Comparison of ENCODE assay signal across 1 cellular context in the genomic region with DNA sequence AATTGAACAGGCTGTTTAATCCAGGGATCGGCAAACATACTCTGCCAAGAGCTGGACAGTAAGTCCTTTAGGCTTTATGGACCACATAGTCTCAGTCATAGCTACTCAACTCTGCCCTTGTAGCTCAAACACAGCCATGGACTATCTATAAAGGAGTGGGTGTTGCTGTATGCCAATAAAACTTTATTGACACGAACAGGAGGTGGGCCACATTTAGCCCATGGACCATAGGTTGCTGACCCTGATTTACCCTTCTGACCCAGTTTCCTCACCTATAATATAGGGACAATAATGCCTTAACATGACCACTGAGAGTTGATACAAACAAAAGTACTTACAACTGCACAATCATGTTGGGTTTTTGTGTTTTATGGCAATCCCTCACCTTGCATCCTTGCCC.
TF ChIP-seq lines count a peak whose summit lies in the region.

No MANE protein-coding gene starts in this region.

TF ChIP-seq in HepG2, 621 proteins besides CTCF, POLR2A, EP300 and RAD21 (continued from another document):
- TF ChIP-seq, protein P1, sequence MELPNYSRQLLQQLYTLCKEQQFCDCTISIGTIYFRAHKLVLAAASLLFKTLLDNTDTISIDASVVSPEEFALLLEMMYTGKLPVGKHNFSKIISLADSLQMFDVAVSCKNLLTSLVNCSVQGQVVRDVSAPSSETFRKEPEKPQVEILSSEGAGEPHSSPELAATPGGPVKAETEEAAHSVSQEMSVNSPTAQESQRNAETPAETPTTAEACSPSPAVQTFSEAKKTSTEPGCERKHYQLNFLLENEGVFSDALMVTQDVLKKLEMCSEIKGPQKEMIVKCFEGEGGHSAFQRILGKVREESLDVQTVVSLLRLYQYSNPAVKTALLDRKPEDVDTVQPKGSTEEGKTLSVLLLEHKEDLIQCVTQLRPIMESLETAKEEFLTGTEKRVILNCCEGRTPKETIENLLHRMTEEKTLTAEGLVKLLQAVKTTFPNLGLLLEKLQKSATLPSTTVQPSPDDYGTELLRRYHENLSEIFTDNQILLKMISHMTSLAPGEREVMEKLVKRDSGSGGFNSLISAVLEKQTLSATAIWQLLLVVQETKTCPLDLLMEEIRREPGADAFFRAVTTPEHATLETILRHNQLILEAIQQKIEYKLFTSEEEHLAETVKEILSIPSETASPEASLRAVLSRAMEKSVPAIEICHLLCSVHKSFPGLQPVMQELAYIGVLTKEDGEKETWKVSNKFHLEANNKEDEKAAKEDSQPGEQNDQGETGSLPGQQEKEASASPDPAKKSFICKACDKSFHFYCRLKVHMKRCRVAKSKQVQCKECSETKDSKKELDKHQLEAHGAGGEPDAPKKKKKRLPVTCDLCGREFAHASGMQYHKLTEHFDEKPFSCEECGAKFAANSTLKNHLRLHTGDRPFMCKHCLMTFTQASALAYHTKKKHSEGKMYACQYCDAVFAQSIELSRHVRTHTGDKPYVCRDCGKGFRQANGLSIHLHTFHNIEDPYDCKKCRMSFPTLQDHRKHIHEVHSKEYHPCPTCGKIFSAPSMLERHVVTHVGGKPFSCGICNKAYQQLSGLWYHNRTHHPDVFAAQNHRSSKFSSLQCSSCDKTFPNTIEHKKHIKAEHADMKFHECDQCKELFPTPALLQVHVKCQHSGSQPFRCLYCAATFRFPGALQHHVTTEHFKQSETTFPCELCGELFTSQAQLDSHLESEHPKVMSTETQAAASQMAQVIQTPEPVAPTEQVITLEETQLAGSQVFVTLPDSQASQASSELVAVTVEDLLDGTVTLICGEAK (IDR thresholded peaks at IDR 0.05) = no peak; the same call in 1 of the 2 replicates
- TF ChIP-seq, protein P1 (CRISPR knock-in tag; IDR thresholded peaks at IDR 0.05) = peak; percentile 95
